ENCODE assay signal across 9 cellular contexts in genomic region chr13:75299913-75300862, GRCh38.
A peak's percentile ranks its signal among the peaks of the same experiment; 100 is the strongest.
DNase-seq lines count a peak whose midpoint lies in the region; ATAC-seq and TF ChIP-seq lines count a peak whose summit lies in the region.
"Had no signal": no experiment of that assay in that cellular context is flagged by ENCODE, and none has a peak within 500 bp of the region (broad histone marks: within the 10 kb centered on the region; RNA-seq: fewer than 3 reads in every experiment).

No MANE protein-coding gene starts in this region.

- ATAC-seq in HG02840 (IDR thresholded peaks at IDR 0.05; ENCODE audit: low FRiP score, unreplicated experiment) = peak; percentile 71
- peak; percentile 33 for ATAC-seq in activated CD8-positive, alpha-beta T cell treated with anti-CD3 and anti-CD28 coated beads, Interleukin-2, amount 10 ng/mL, durations not matched to agents 7 days and 5 days
- ATAC-seq in gastroesophageal sphincter = no peak

- no peaks in the 10 kb centered on the region for H3K9me3 ChIP-seq in skeletal muscle satellite cell (replicated peaks; ENCODE audit: low read length)
- no peaks in the 10 kb centered on the region for H3K9me3 ChIP-seq in A673 (ENCODE audit: low read depth, low read length, poor library complexity, severe bottlenecking)
- H3K9me3 ChIP-seq in gastroesophageal sphincter = no peaks in the 10 kb centered on the region

- H3K9me3 Mint-ChIP-seq in T-helper 1 cell treated with Interleukin-12 subunit alpha and Interleukin-12 subunit beta and Interleukin-4 antibody, amounts not matched to agents 30 μg/mL and 1 μg/mL, for 36 hours = no peaks in the 10 kb centered on the region
- peaks cover 2% of the 10 kb centered on the region for H3K9me3 Mint-ChIP-seq in activated CD8-positive, alpha-beta T cell treated with anti-CD3 and anti-CD28 coated beads, Interleukin-2, amount 10 ng/mL, durations not matched to agents 7 days and 5 days (ENCODE audit: insufficient read depth)

- H3K4me2 ChIP-seq in skeletal muscle satellite cell (ENCODE audit: low read length) = peak overlapping the region; percentile 5

- no peak for DNase-seq in T-helper 1 cell
- no peak for DNase-seq in activated CD8-positive, alpha-beta T cell treated with anti-CD3 and anti-CD28 coated beads, Interleukin-2, amount 10 ng/mL, durations not matched to agents 7 days and 5 days
- DNase-seq in A673 (ENCODE audit: low spot score) = no peak
- no peak for DNase-seq in NCI-H69 (lab: John Stamatoyannopoulos, UW)
- DNase-seq: NCI-H510A had no signal

- TF ChIP-seq EP300 in gastroesophageal sphincter (IDR thresholded peaks at IDR 0.05) = no peak

- peaks cover 5% of the 10 kb centered on the region for H3K4me1 ChIP-seq in skeletal muscle satellite cell (ENCODE audit: control insufficient read depth, insufficient read depth, low read length)
- H3K4me1 ChIP-seq in A673 (ENCODE audit: insufficient read depth, low read length, poor library complexity, severe bottlenecking) = peaks cover 9% of the 10 kb centered on the region
- no peaks in the 10 kb centered on the region for H3K4me1 ChIP-seq in gastroesophageal sphincter

- H3K36me3 ChIP-seq in skeletal muscle satellite cell (ENCODE audit: insufficient read depth, low read length) (no peaks in the 10 kb centered on the region), A673 (ENCODE audit: insufficient read depth, low read length, poor library complexity, severe bottlenecking) (no peaks in the 10 kb centered on the region), gastroesophageal sphincter (peaks cover 0 to 28% of the 10 kb centered on the region in 2 donors)

- H3K27ac ChIP-seq in A673 (ENCODE audit: low read depth, low read length, poor library complexity, severe bottlenecking) = no peak overlapping the region
- H3K27ac ChIP-seq in gastroesophageal sphincter = no peak overlapping the region

- H3K4me3 ChIP-seq in skeletal muscle satellite cell (ENCODE audit: low read length) (no peak overlapping the region), A673 (ENCODE audit: low read depth, low read length, poor library complexity, severe bottlenecking) (no peak overlapping the region), gastroesophageal sphincter (no peak overlapping the region)

- no peaks in the 10 kb centered on the region for H3K27me3 ChIP-seq in skeletal muscle satellite cell (ENCODE audit: control insufficient read depth, insufficient read depth, low read length)
- H3K27me3 ChIP-seq in A673 (replicated peaks; ENCODE audit: insufficient read depth, low read depth, low read length, poor library complexity) = no peaks in the 10 kb centered on the region
- H3K27me3 ChIP-seq in gastroesophageal sphincter = no peaks in the 10 kb centered on the region

- no peaks in the 10 kb centered on the region for H3K27me3 Mint-ChIP-seq in T-helper 1 cell treated with Interleukin-12 subunit alpha and Interleukin-12 subunit beta and Interleukin-4 antibody, amounts not matched to agents 30 μg/mL and 1 μg/mL, for 36 hours (ENCODE audit: low read depth)
- no peaks in the 10 kb centered on the region for H3K27me3 Mint-ChIP-seq in activated CD8-positive, alpha-beta T cell treated with anti-CD3 and anti-CD28 coated beads, Interleukin-2, amount 10 ng/mL, durations not matched to agents 7 days and 5 days (ENCODE audit: low read depth)

- H3K36me3 Mint-ChIP-seq in T-helper 1 cell treated with Interleukin-12 subunit alpha and Interleukin-12 subunit beta and Interleukin-4 antibody, amounts not matched to agents 30 μg/mL and 1 μg/mL, for 36 hours (ENCODE audit: low read depth) = peaks cover 12% of the 10 kb centered on the region
- peaks cover 34% of the 10 kb centered on the region for H3K36me3 Mint-ChIP-seq in activated CD8-positive, alpha-beta T cell treated with anti-CD3 and anti-CD28 coated beads, Interleukin-2, amount 10 ng/mL, durations not matched to agents 7 days and 5 days (ENCODE audit: low read depth)

- no peak for TF ChIP-seq CTCF in A673 (conservative IDR thresholded peaks at IDR 0.05; ENCODE audit: low read depth, low read length)
- TF ChIP-seq CTCF in gastroesophageal sphincter (IDR thresholded peaks at IDR 0.05) = no peak

- no peak for TF ChIP-seq POLR2A in gastroesophageal sphincter (IDR thresholded peaks at IDR 0.05)

- H3K4me3 Mint-ChIP-seq in T-helper 1 cell treated with Interleukin-12 subunit alpha and Interleukin-12 subunit beta and Interleukin-4 antibody, amounts not matched to agents 30 μg/mL and 1 μg/mL, for 36 hours = no peak overlapping the region
- H3K4me3 Mint-ChIP-seq in activated CD8-positive, alpha-beta T cell treated with anti-CD3 and anti-CD28 coated beads, Interleukin-2, amount 10 ng/mL, durations not matched to agents 7 days and 5 days = no peak overlapping the region

- no TSS peak for BruUV-seq in A673 (replicated peaks; lab: Mats Ljungman, UMichigan)

- intact Hi-C loops in A673 (cut with micrococcal nuclease; ENCODE audit: unreplicated experiment) = no loop called here

- H3K27ac Mint-ChIP-seq in T-helper 1 cell treated with Interleukin-12 subunit alpha and Interleukin-12 subunit beta and Interleukin-4 antibody, amounts not matched to agents 30 μg/mL and 1 μg/mL, for 36 hours = peak overlapping the region; percentile 76
- H3K27ac Mint-ChIP-seq in activated CD8-positive, alpha-beta T cell treated with anti-CD3 and anti-CD28 coated beads, Interleukin-2, amount 10 ng/mL, durations not matched to agents 7 days and 5 days = peak overlapping the region; percentile 4

- 46 to 73% methylated on average over 4 of the region's 4 CpGs for WGBS in gastroesophageal sphincter (ENCODE audit: low coverage in 1 of 2), 2 donors

- POLR2A ChIA-PET in activated CD8-positive, alpha-beta T cell treated with anti-CD3 and anti-CD28 coated beads, Interleukin-2, amount 10 ng/mL, durations not matched to agents 7 days and 5 days (lab: Charles Lee) = interaction anchor here (0.7 to 0.9 kb wide), 3 partner anchors 13 to 26 kb away, joined by 4 read pairs; no protein-coding TSS in a partner anchor
- POLR2A ChIA-PET in A673 (lab: Charles Lee; ENCODE audit: low non-redundant PET) = no interaction called here

- CTCF ChIA-PET in activated CD8-positive, alpha-beta T cell treated with anti-CD3 and anti-CD28 coated beads, Interleukin-2, amount 10 ng/mL, durations not matched to agents 7 days and 5 days (lab: Charles Lee) = interaction anchor here (1.2 kb wide), 2 partner anchors 9 to 12 kb away, joined by 3 read pairs; no protein-coding TSS in a partner anchor
- CTCF ChIA-PET in A673 (lab: Charles Lee) = no interaction called here

- peaks cover 19% of the 10 kb centered on the region for H3K4me1 Mint-ChIP-seq in T-helper 1 cell treated with Interleukin-12 subunit alpha and Interleukin-12 subunit beta and Interleukin-4 antibody, amounts not matched to agents 30 μg/mL and 1 μg/mL, for 36 hours (ENCODE audit: low read depth)
- peaks cover 17% of the 10 kb centered on the region for H3K4me1 Mint-ChIP-seq in activated CD8-positive, alpha-beta T cell treated with anti-CD3 and anti-CD28 coated beads, Interleukin-2, amount 10 ng/mL, durations not matched to agents 7 days and 5 days (ENCODE audit: low read depth)

- no peak overlapping the region for H3K9ac ChIP-seq in skeletal muscle satellite cell (ENCODE audit: low read depth, low read length)
